ENCODE assay signal across 20 cellular contexts in genomic region chr12:128079476-128079875, GRCh38.
"Had no signal": no experiment of that assay in that cellular context is flagged by ENCODE, and none has a peak within 500 bp of the region (broad histone marks: within the 10 kb centered on the region; RNA-seq: fewer than 3 reads in every experiment).

No MANE protein-coding gene starts in this region.

- H3K4me2 ChIP-seq: hepatocyte had no signal

- H3K79me2 ChIP-seq: hepatocyte had no signal

- FAIRE-seq: colon, urothelium cell line had no signal

- H3K4me3 Mint-ChIP-seq: dendritic cell treated with granulocyte-macrophage colony-stimulating factor and Interleukin-4, amounts not matched to agents 40 ng/mL and 50 ng/mL, for 4 days; effector memory CD8-positive, alpha-beta T cell; naive thymus-derived CD8-positive, alpha-beta T cell had no signal

- H3K27me3 ChIP-seq: foreskin keratinocyte, hepatocyte, ovary, right atrium auricular region, sigmoid colon had no signal

- H3K4me1 Mint-ChIP-seq: naive thymus-derived CD8-positive, alpha-beta T cell had no signal

- H3K4me3 ChIP-seq: esophagus muscularis mucosa, hepatocyte, lung, ovary, right atrium auricular region, sigmoid colon, smooth muscle cell had no signal

- H3K4me1 ChIP-seq: esophagus muscularis mucosa, foreskin keratinocyte, right atrium auricular region, sigmoid colon had no signal

- H3K27ac Mint-ChIP-seq: dendritic cell treated with granulocyte-macrophage colony-stimulating factor and Interleukin-4, amounts not matched to agents 40 ng/mL and 50 ng/mL, for 4 days; effector memory CD8-positive, alpha-beta T cell; naive thymus-derived CD8-positive, alpha-beta T cell had no signal

- H2AFZ ChIP-seq: hepatocyte had no signal

- H3K36me3 ChIP-seq: esophagus muscularis mucosa, ovary, right atrium auricular region, sigmoid colon had no signal

- ATAC-seq: effector memory CD8-positive, alpha-beta T cell; foreskin keratinocyte; left colon; left ventricle myocardium superior; naive thymus-derived CD8-positive, alpha-beta T cell had no signal

- H3K27me3 Mint-ChIP-seq: dendritic cell treated with granulocyte-macrophage colony-stimulating factor and Interleukin-4, amounts not matched to agents 40 ng/mL and 50 ng/mL, for 4 days; effector memory CD8-positive, alpha-beta T cell had no signal

- DNase-seq: effector memory CD8-positive, alpha-beta T cell; foreskin keratinocyte; left colon; left ventricle myocardium superior; mesendoderm; naive thymus-derived CD8-positive, alpha-beta T cell; ovary; sigmoid colon; stimulated activated CD4-positive, alpha-beta T cell treated with anti-CD3 and anti-CD28 coated beads, Interleukin-2, amount 100 ng/mL, for 48 hours; stimulated activated naive CD4-positive, alpha-beta T cell treated with Interleukin-2 at 50 U/mL for 16 hours; trophoblast cell had no signal

- H3K27ac ChIP-seq: epithelial cell of prostate, esophagus muscularis mucosa, foreskin keratinocyte, hepatocyte, ovary, right atrium auricular region, sigmoid colon had no signal

- H3K9me3 ChIP-seq: ovary, right atrium auricular region, sigmoid colon had no signal
